21 cellular contexts compared by ENCODE assay signal in the genomic region with DNA sequence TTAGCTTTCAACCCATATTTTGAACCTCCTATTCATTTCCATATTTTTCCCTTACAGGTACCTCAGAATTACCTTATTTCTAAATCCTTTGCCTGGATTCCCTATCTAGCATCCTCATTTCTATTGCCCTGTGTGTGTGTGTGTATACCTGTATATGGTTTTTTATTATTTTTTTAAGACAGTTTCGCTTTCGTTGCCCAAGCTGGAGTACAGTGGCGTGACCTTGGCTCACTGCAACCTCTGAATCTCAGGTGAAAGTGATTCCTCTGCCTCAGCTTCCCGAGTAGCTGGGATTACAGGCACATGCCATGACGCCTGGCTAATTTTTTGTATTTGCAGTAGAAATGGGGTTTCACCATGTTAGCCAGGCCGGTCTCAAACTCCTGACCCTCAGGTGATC. TPM values are rescaled to one million over a fixed set of nuclear protein-coding genes. Genes with fewer than 3 reads are reported as not detected.
DNase-seq lines count a peak whose midpoint lies in the region; ATAC-seq, FAIRE-seq and TF ChIP-seq lines count a peak whose summit lies in the region.
"Had no signal": no experiment of that assay in that cellular context is flagged by ENCODE, and none has a peak within 500 bp of the region (broad histone marks: within the 10 kb centered on the region; RNA-seq: fewer than 3 reads in every experiment).

No MANE protein-coding gene starts in this region.

- no peak for TF ChIP-seq EP300 in A549 (IDR thresholded peaks at IDR 0.05)

- CTCF ChIA-PET in A549 (lab: Yijun Ruan, JAX): interaction anchor here (0.6 to 1.5 kb wide), 2 partner anchors 11 to 21 kb away, joined by 3 to 6 read pairs; no protein-coding TSS in a partner anchor

- H3K9me3 Mint-ChIP-seq in CD14-positive monocyte: peaks cover 0 to 3% (median 0%) of the 10 kb centered on the region in 7 donors
- no peaks in the 10 kb centered on the region for H3K9me3 Mint-ChIP-seq in activated T-helper 1 cell treated with anti-CD3 and anti-CD28 coated beads, Interleukin-12 subunit alpha, Interleukin-12 subunit beta, Interleukin-2, Interleukin-4 antibody, amounts not matched to agents 30 ng/mL and 10 ng/mL and 1 ng/mL, durations not matched to agents 14 hours and 24 hours and 36 hours
- H3K9me3 Mint-ChIP-seq in nephron progenitor cell: peaks cover 7% of the 10 kb centered on the region
- H3K9me3 Mint-ChIP-seq: CD8-positive, alpha-beta memory T cell had no signal

- no peaks in the 10 kb centered on the region for H3K36me3 ChIP-seq in adrenal gland (replicated peaks in 1 of 2)
- H3K36me3 ChIP-seq: Peyer's patch had no signal

- TF ChIP-seq POLR2A in A549 (IDR thresholded peaks at IDR 0.05; ENCODE audit: low read length): no peak
- TF ChIP-seq POLR2A in adrenal gland (IDR thresholded peaks at IDR 0.05): no peak

- 92% methylated on average over 6 of the region's 6 CpGs for WGBS in A549 (ENCODE audit: missing lambda C conversion rate)
- WGBS in adrenal gland, 4 donors: 73 to 78% (median 76%) methylated on average over 6 of the region's 6 CpGs

- no peaks in the 10 kb centered on the region for H3K27me3 ChIP-seq in adrenal gland
- H3K27me3 ChIP-seq: BLaER1, Peyer's patch had no signal

- DNase-seq in A549 (ENCODE audit: low read depth in 1 of 2, low spot score in 1 of 2) (no peak), CD14-positive monocyte (ENCODE audit: low spot score) (no peak), nephron progenitor cell (no peak), AG08395 (ENCODE audit: low spot score) (no peak), KBM-7 (no peak), adrenal gland (no peak)
- DNase-seq in activated T-helper 1 cell treated with anti-CD3 and anti-CD28 coated beads, Interleukin-12 subunit alpha, Interleukin-12 subunit beta, Interleukin-2, Interleukin-4 antibody, amounts not matched to agents 30 ng/mL and 10 ng/mL and 1 ng/mL, durations not matched to agents 14 hours and 24 hours and 36 hours (ENCODE audit: low spot score): no peak
- DNase-seq: CD8-positive, alpha-beta memory T cell; DND-41; NCI-H1092 treated with DMSO at 0.1 percent for 48 hours; NCI-H2081 treated with DMSO at 0.1 percent for 48 hours; NCI-H2227 treated with DMSO at 0.1 percent for 48 hours; NCI-H524; Peyer's patch; SHP77; SK-N-SH had no signal

- H3K4me3 Mint-ChIP-seq in CD14-positive monocyte (no peak overlapping the region), nephron progenitor cell (no peak overlapping the region)
- H3K4me3 Mint-ChIP-seq in activated T-helper 1 cell treated with anti-CD3 and anti-CD28 coated beads, Interleukin-12 subunit alpha, Interleukin-12 subunit beta, Interleukin-2, Interleukin-4 antibody, amounts not matched to agents 30 ng/mL and 10 ng/mL and 1 ng/mL, durations not matched to agents 14 hours and 24 hours and 36 hours: no peak overlapping the region

- POLR2A ChIA-PET in A549 (lab: Yijun Ruan, JAX): no interaction called here

- H3K27me3 Mint-ChIP-seq in CD14-positive monocyte (ENCODE audit: low read depth in 3 of 3): no peaks in the 10 kb centered on the region
- no peaks in the 10 kb centered on the region for H3K27me3 Mint-ChIP-seq in activated T-helper 1 cell treated with anti-CD3 and anti-CD28 coated beads, Interleukin-12 subunit alpha, Interleukin-12 subunit beta, Interleukin-2, Interleukin-4 antibody, amounts not matched to agents 30 ng/mL and 10 ng/mL and 1 ng/mL, durations not matched to agents 14 hours and 24 hours and 36 hours (ENCODE audit: insufficient read depth)
- no peaks in the 10 kb centered on the region for H3K27me3 Mint-ChIP-seq in nephron progenitor cell (ENCODE audit: low read depth, poor library complexity)
- H3K27me3 Mint-ChIP-seq: CD8-positive, alpha-beta memory T cell had no signal

- H3K27ac Mint-ChIP-seq in CD14-positive monocyte (peak overlapping the region in 5 of 7 donors; percentile 16 to 76 (median 53)), nephron progenitor cell (peak overlapping the region; percentile 63)
- H3K27ac Mint-ChIP-seq in activated T-helper 1 cell treated with anti-CD3 and anti-CD28 coated beads, Interleukin-12 subunit alpha, Interleukin-12 subunit beta, Interleukin-2, Interleukin-4 antibody, amounts not matched to agents 30 ng/mL and 10 ng/mL and 1 ng/mL, durations not matched to agents 14 hours and 24 hours and 36 hours: peak overlapping the region; percentile 12

- H3K4me1 Mint-ChIP-seq in CD14-positive monocyte: peaks cover 47% of the 10 kb centered on the region
- no peaks in the 10 kb centered on the region for H3K4me1 Mint-ChIP-seq in activated T-helper 1 cell treated with anti-CD3 and anti-CD28 coated beads, Interleukin-12 subunit alpha, Interleukin-12 subunit beta, Interleukin-2, Interleukin-4 antibody, amounts not matched to agents 30 ng/mL and 10 ng/mL and 1 ng/mL, durations not matched to agents 14 hours and 24 hours and 36 hours (ENCODE audit: low read depth)
- H3K4me1 Mint-ChIP-seq in nephron progenitor cell: peaks cover 6% of the 10 kb centered on the region

- H3K4me2 ChIP-seq in A549: peak overlapping the region; percentile 46; the same call in 1 of the 3 replicates
- H3K4me2 ChIP-seq: BLaER1, KMS-11 had no signal

- no peak for FAIRE-seq in A549 (lab: Jason Lieb, UNC)
- FAIRE-seq: G401.6, H1 had no signal

- no peak for TF ChIP-seq RAD21 in A549 (conservative IDR thresholded peaks at IDR 0.05 in 1 of 2, IDR thresholded peaks at IDR 0.05 in 1 of 2)

- H3K36me3 Mint-ChIP-seq in CD14-positive monocyte (peaks cover 4 to 6% of the 10 kb centered on the region in 2 donors), nephron progenitor cell (ENCODE audit: low read depth) (no peaks in the 10 kb centered on the region)
- H3K36me3 Mint-ChIP-seq in activated T-helper 1 cell treated with anti-CD3 and anti-CD28 coated beads, Interleukin-12 subunit alpha, Interleukin-12 subunit beta, Interleukin-2, Interleukin-4 antibody, amounts not matched to agents 30 ng/mL and 10 ng/mL and 1 ng/mL, durations not matched to agents 14 hours and 24 hours and 36 hours (ENCODE audit: low read depth): no peaks in the 10 kb centered on the region

- TF ChIP-seq CTCF in A549 (IDR thresholded peaks at IDR 0.05) (no peak), CD14-positive monocyte (IDR thresholded peaks at IDR 0.05) (no peak), nephron progenitor cell (IDR thresholded peaks at IDR 0.05) (no peak), adrenal gland (IDR thresholded peaks at IDR 0.05) (no peak)

- peaks cover 75% of the 10 kb centered on the region for H3K4me1 ChIP-seq in A549
- H3K4me1 ChIP-seq in adrenal gland (replicated peaks in 1 of 2): peaks cover 16 to 49% of the 10 kb centered on the region in 2 donors

- H3K4me3 ChIP-seq in A549 (no peak overlapping the region), adrenal gland (no peak overlapping the region)
- H3K4me3 ChIP-seq: BLaER1, Peyer's patch had no signal

- no peak for ATAC-seq in A549
- no peak for ATAC-seq in GM21786 (IDR thresholded peaks at IDR 0.05; ENCODE audit: unreplicated experiment)

- in situ Hi-C loops in KBM-7 (cut with MboI; ENCODE audit: low pct_unique_long_range_greater_than_20kb, low sequenced_read_pairs): no loop called here

- H3K27ac ChIP-seq in A549: no peak overlapping the region
- H3K27ac ChIP-seq in adrenal gland: peak overlapping the region in 1 of 5 donors; percentile 24
- H3K27ac ChIP-seq: BLaER1, KMS-11 had no signal

- no peaks in the 10 kb centered on the region for H3K9me3 ChIP-seq in A549
- no peaks in the 10 kb centered on the region for H3K9me3 ChIP-seq in adrenal gland (replicated peaks in 1 of 3)
- H3K9me3 ChIP-seq: Peyer's patch, SK-N-SH had no signal

- intact Hi-C loops in CD14-positive monocyte (cut with micrococcal nuclease): loop anchor here in 1 of 2 donors (10.0 kb wide), 1 partner anchor 55 kb away; no protein-coding TSS in a partner anchor
- intact Hi-C loops in activated T-helper 1 cell treated with anti-CD3 and anti-CD28 coated beads, Interleukin-12 subunit alpha, Interleukin-12 subunit beta, Interleukin-2, Interleukin-4 antibody, amounts not matched to agents 30 ng/mL and 10 ng/mL and 1 ng/mL, durations not matched to agents 14 hours and 24 hours and 36 hours (cut with micrococcal nuclease): no loop called here
- intact Hi-C loops in adrenal gland (cut with DNase I): no loop called here

TF ChIP-seq in A549, 52 proteins besides CTCF, POLR2A, EP300 and RAD21 (continues in another document):
- TF ChIP-seq, protein P1, sequence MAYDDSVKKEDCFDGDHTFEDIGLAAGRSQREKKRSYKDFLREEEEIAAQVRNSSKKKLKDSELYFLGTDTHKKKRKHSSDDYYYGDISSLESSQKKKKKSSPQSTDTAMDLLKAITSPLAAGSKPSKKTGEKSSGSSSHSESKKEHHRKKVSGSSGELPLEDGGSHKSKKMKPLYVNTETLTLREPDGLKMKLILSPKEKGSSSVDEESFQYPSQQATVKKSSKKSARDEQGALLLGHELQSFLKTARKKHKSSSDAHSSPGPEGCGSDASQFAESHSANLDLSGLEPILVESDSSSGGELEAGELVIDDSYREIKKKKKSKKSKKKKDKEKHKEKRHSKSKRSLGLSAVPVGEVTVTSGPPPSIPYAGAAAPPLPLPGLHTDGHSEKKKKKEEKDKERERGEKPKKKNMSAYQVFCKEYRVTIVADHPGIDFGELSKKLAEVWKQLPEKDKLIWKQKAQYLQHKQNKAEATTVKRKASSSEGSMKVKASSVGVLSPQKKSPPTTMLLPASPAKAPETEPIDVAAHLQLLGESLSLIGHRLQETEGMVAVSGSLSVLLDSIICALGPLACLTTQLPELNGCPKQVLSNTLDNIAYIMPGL (CRISPR knock-in tag; IDR thresholded peaks at IDR 0.05; ENCODE audit: borderline replicate concordance): no peak
- TF ChIP-seq EHMT2 (IDR thresholded peaks at IDR 0.05; ENCODE audit: low read depth) (no peak), HEYL (CRISPR knock-in tag; IDR thresholded peaks at IDR 0.05) (no peak), EHF (CRISPR knock-in tag; IDR thresholded peaks at IDR 0.05) (no peak), RFX5 (IDR thresholded peaks at IDR 0.05) (no peak), KDM5A (IDR thresholded peaks at IDR 0.05) (no peak), HOXB13 (CRISPR knock-in tag; IDR thresholded peaks at IDR 0.05; ENCODE audit: low read depth) (no peak), NPAS2 (CRISPR knock-in tag; IDR thresholded peaks at IDR 0.05; ENCODE audit: borderline replicate concordance) (no peak), ZC3H11A (IDR thresholded peaks at IDR 0.05) (no peak), HOXB5 (CRISPR knock-in tag; IDR thresholded peaks at IDR 0.05) (no peak)

RNA-seq across cellular contexts. Expression of a gene that starts 12.6 kb away (rescaled TPM):
- 31.6 and 37.5 TPM in 2 replicates for polyA plus RNA-seq in A549 (2011; rRNA removed)
- 5.3 and 7.1 TPM in 2 replicates for polyA plus RNA-seq in A549 (2012; cell fraction: cytosol; rRNA removed)
- polyA plus RNA-seq in A549 (2012; cell fraction: nucleus; rRNA removed): 4.5 and 6.0 TPM in 2 replicates
- 12.7 to 15.7 TPM (median 15.1 TPM) in 3 replicates for polyA plus RNA-seq in A549 (2017; fragmentation: RNase III; extraction: RNeasy Plus Mini Kit Qiagen cat#74134 plus additional on column Dnase treatment)
- polyA minus RNA-seq in A549 (2011; rRNA and poly(A)+ RNA removed): 93.0 and 111 TPM in 2 replicates
- 10 to 100 TPM; 62.0 to 68.6 TPM for polyA plus RNA-seq in CD14-positive monocyte
- total RNA-seq in activated T-helper 1 cell treated with anti-CD3 and anti-CD28 coated beads, Interleukin-12 subunit alpha, Interleukin-12 subunit beta, Interleukin-2, Interleukin-4 antibody, amounts not matched to agents 30 ng/mL and 10 ng/mL and 1 ng/mL, durations not matched to agents 14 hours and 24 hours and 36 hours: 37.7 and 38.8 TPM in 2 replicates
- total RNA-seq in adrenal gland: 100 to 1,000 TPM in 3 of 8 donors, 10 to 100 TPM in 5; 62.0 to 154 (median 92.0) TPM
- polyA plus RNA-seq in adrenal gland: 10 to 100 TPM; 14.2 to 33.9 (median 14.5) TPM

Comparison
In these comparisons a context has a peak if more than half of its experiments do, and no peak if none do; other contexts are left out.
1. H3K27ac Mint-ChIP-seq: peak in every context shown above with its lines; median percentile 63 in nephron progenitor cell; 53 in CD14-positive monocyte; 12 in activated T-helper 1 cell treated with anti-CD3 and anti-CD28 coated beads, Interleukin-12 subunit alpha, Interleukin-12 subunit beta, Interleukin-2, Interleukin-4 antibody, amounts not matched to agents 30 ng/mL and 10 ng/mL and 1 ng/mL, durations not matched to agents 14 hours and 24 hours and 36 hours.